8 cellular contexts compared by ENCODE assay signal in genomic region chr6:41894366-41895299, GRCh38. TPM values are rescaled to one million over a fixed set of nuclear protein-coding genes. Genes with fewer than 3 reads are reported as not detected.
DNase-seq lines count a peak whose midpoint lies in the region; ATAC-seq and TF ChIP-seq lines count a peak whose summit lies in the region.

No MANE protein-coding gene starts in this region.

- ATAC-seq in GM19452 (IDR thresholded peaks at IDR 0.05; ENCODE audit: unreplicated experiment) (peak; percentile 8), HG03460 (IDR thresholded peaks at IDR 0.05; ENCODE audit: unreplicated experiment) (peak; percentile 21), T-helper 17 cell (peak; percentile 54)

- no peak overlapping the region for H3K4me3 Mint-ChIP-seq in Caco-2 (ENCODE audit: unreplicated experiment)
- H3K4me3 Mint-ChIP-seq in T-helper 17 cell = no peak overlapping the region

- peak in 1 of 2 experiments; percentile 5 for DNase-seq in Caco-2
- peak in 1 of 3 donors; percentile 59 for DNase-seq in T-helper 17 cell
- DNase-seq in fibroblast of mammary gland (ENCODE audit: low read depth) = peak; percentile 10
- peak; percentile 53 for DNase-seq in osteoblast (ENCODE audit: insufficient read length, low spot score, missing footprints)
- DNase-seq in COLO829 (ENCODE audit: low spot score) = no peak
- no peak for DNase-seq in GM13976 (ENCODE audit: low spot score)

- H4K20me1 ChIP-seq in osteoblast (ENCODE audit: insufficient read depth, low read length) = peaks cover 11% of the 10 kb centered on the region

- H3K4me1 Mint-ChIP-seq in Caco-2 (ENCODE audit: low read depth, unreplicated experiment) = peaks cover 7% of the 10 kb centered on the region
- H3K4me1 Mint-ChIP-seq in T-helper 17 cell = peaks cover 9% of the 10 kb centered on the region

- intact Hi-C loops in Caco-2 (cut with micrococcal nuclease; ENCODE audit: unreplicated experiment) = loop anchor here (1.0 kb wide), 3 partner anchors 12 to 48 kb away; partner anchors contain the start of genes BYSL and MED20

- peaks cover 22% of the 10 kb centered on the region for H3K4me1 ChIP-seq in Caco-2
- peaks cover 15% of the 10 kb centered on the region for H3K4me1 ChIP-seq in osteoblast (ENCODE audit: insufficient read depth, low read length)

- H3K27ac ChIP-seq in osteoblast (ENCODE audit: low read depth, low read length) = peak overlapping the region; percentile 12

- H3K36me3 ChIP-seq in Caco-2 (ENCODE audit: control insufficient read depth, insufficient read depth, low read length) = no peaks in the 10 kb centered on the region
- no peaks in the 10 kb centered on the region for H3K36me3 ChIP-seq in osteoblast (ENCODE audit: insufficient read depth, low read length)

- H3K27me3 ChIP-seq in Caco-2 (replicated peaks; ENCODE audit: control insufficient read depth, insufficient read depth, low read length) = no peaks in the 10 kb centered on the region
- H3K27me3 ChIP-seq in osteoblast (ENCODE audit: insufficient read depth, low read length) = no peaks in the 10 kb centered on the region

- H3K27me3 Mint-ChIP-seq in Caco-2 (ENCODE audit: insufficient read depth, unreplicated experiment) (no peaks in the 10 kb centered on the region), T-helper 17 cell (no peaks in the 10 kb centered on the region)

- TF ChIP-seq CTCF in Caco-2 (IDR thresholded peaks at IDR 0.05; ENCODE audit: insufficient read depth in 1 of 2, low read depth in 1 of 2, low read length in 1 of 2, severe bottlenecking in 1 of 2, unreplicated experiment in 1 of 2) (no peak), fibroblast of mammary gland (conservative IDR thresholded peaks at IDR 0.05; ENCODE audit: control insufficient read depth, insufficient read depth, low read depth, low read length) (no peak), osteoblast (IDR thresholded peaks at IDR 0.05; ENCODE audit: extremely low read depth, low read depth, low read length) (no peak), GM13976 (IDR thresholded peaks at IDR 0.05; ENCODE audit: borderline replicate concordance, control extremely low read depth, extremely low read depth, insufficient read depth, missing control alignments) (no peak)

- H3K36me3 Mint-ChIP-seq in Caco-2 (ENCODE audit: insufficient read depth, unreplicated experiment) (no peaks in the 10 kb centered on the region), T-helper 17 cell (ENCODE audit: low read depth) (no peaks in the 10 kb centered on the region)

- BruUV-seq in Caco-2 (replicated peaks; lab: Mats Ljungman, UMichigan) = no TSS peak

- H3K27ac Mint-ChIP-seq in Caco-2 (ENCODE audit: unreplicated experiment) (no peak overlapping the region), T-helper 17 cell (no peak overlapping the region)

- peak overlapping the region; percentile 87 for H2AFZ ChIP-seq in osteoblast (ENCODE audit: low read length)

- CTCF ChIA-PET in Caco-2 (lab: Charles Lee) = interaction anchor here (0.5 to 3.0 kb wide), 9 partner anchors 12 to 155 kb away, joined by 3 to 23 read pairs (median 4); partner anchors contain the start of genes BYSL, MED20 and TOMM6

- H3K4me2 ChIP-seq in osteoblast (ENCODE audit: insufficient read depth, low read length) = peak overlapping the region; percentile 100

- H3K9me3 Mint-ChIP-seq in Caco-2 (ENCODE audit: unreplicated experiment) = no peaks in the 10 kb centered on the region

- POLR2A ChIA-PET in Caco-2 (lab: Charles Lee) = interaction anchor here (0.6 to 1.9 kb wide), 4 partner anchors 7 to 248 kb away, joined by 3 to 17 read pairs (median 10); partner anchors contain the start of genes BYSL, C6orf132 and MED20

- peaks cover 10% of the 10 kb centered on the region for H3K79me2 ChIP-seq in osteoblast (ENCODE audit: insufficient read depth, low read length)

- H3K4me3 ChIP-seq in Caco-2 (ENCODE audit: low read depth, low read length) (peak overlapping the region; percentile 52), fibroblast of mammary gland (ENCODE audit: control insufficient read depth, low read depth, low read length) (peak overlapping the region; percentile 84), osteoblast (ENCODE audit: insufficient read depth, low read length) (peak overlapping the region; percentile 97)

- in situ Hi-C loops in GM13976 (cut with MboI; ENCODE audit: low sequenced_read_pairs, unreplicated experiment) = no loop called here

- H3K9me3 ChIP-seq in Caco-2 (no peaks in the 10 kb centered on the region), T-helper 17 cell (ENCODE audit: control insufficient read depth, low read length, poor library complexity, severe bottlenecking) (no peaks in the 10 kb centered on the region), osteoblast (ENCODE audit: low read depth, low read length) (no peaks in the 10 kb centered on the region)

RNA-seq across cellular contexts. Expression of gene USP49, which starts 0.5 kb away (rescaled TPM):
- total RNA-seq in Caco-2 (2022) (17.9 and 18.5 TPM in 2 replicates), T-helper 17 cell (1 to 10 TPM; 1.7 to 2.1 TPM), osteoblast (3.6 and 3.8 TPM in 2 replicates)

RNA-seq across cellular contexts. Expression of gene MED20, which starts 26.3 kb away (rescaled TPM):
- 40.0 and 43.7 TPM in 2 replicates for total RNA-seq in Caco-2 (2022)
- 1 to 10 TPM; 3.6 to 3.9 TPM for total RNA-seq in T-helper 17 cell
- total RNA-seq in osteoblast = 27.4 and 30.8 TPM in 2 replicates

RNA-seq across cellular contexts. Expression of gene BYSL, which starts 26.7 kb away (rescaled TPM):
- 42.6 and 45.9 TPM in 2 replicates for total RNA-seq in Caco-2 (2022)
- total RNA-seq in T-helper 17 cell = 1 to 10 TPM; 2.8 to 3.8 TPM
- 11.6 and 11.8 TPM in 2 replicates for total RNA-seq in osteoblast

RNA-seq across cellular contexts. Expression of gene CCND3, which starts 47.0 kb away (rescaled TPM):
- total RNA-seq in Caco-2 (2022) (24.7 and 26.9 TPM in 2 replicates), T-helper 17 cell (100 to 1,000 TPM; 247 to 250 TPM), osteoblast (17.7 and 21.0 TPM in 2 replicates)

Comparison
In these comparisons a context has a peak if more than half of its experiments do, and no peak if none do; other contexts are left out.
1. DNase-seq: peak in fibroblast of mammary gland (single experiment) and osteoblast (single experiment); none in COLO829 (single experiment) and GM13976 (single experiment).
2. Peak in every context shown above with its lines, with median percentiles within 50 percentile points of each other: H3K4me3 ChIP-seq and ATAC-seq.